In the genomic region with DNA sequence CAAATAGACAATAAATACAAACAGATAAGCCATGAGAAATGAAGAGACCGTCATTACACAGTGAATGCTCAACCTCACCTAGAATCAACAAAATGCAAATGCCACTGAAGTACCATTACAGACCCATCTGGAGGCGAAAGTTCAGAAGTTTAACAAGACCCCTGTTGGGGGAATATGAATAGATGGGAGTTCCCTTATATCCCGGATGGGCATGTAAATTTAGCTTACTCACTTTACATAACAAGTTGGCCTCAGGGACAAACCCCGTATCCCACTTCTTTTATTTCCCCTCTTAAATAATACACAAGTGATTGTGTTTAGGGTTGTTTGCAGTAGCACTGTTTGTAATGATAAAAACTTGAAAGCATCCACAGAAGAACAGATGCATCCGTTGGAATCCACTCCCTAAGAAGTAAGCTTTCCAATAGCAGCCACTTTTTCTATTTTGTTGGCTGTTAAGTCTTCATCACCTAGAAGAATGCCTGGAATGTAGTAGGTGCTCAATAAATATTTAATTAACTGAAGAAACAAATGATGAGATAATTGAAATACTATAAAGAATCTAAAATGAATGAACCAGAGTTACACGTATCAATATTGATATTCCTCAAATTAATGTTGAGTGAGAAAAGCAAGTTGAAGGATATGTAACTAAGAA, we compare ENCODE assay signal across 1 cellular context.
TF ChIP-seq lines count a peak whose summit lies in the region.

No MANE protein-coding gene starts in this region.

TF ChIP-seq in GM23338, 12 proteins besides CTCF, POLR2A, EP300 and RAD21:
- TF ChIP-seq, protein P1, sequence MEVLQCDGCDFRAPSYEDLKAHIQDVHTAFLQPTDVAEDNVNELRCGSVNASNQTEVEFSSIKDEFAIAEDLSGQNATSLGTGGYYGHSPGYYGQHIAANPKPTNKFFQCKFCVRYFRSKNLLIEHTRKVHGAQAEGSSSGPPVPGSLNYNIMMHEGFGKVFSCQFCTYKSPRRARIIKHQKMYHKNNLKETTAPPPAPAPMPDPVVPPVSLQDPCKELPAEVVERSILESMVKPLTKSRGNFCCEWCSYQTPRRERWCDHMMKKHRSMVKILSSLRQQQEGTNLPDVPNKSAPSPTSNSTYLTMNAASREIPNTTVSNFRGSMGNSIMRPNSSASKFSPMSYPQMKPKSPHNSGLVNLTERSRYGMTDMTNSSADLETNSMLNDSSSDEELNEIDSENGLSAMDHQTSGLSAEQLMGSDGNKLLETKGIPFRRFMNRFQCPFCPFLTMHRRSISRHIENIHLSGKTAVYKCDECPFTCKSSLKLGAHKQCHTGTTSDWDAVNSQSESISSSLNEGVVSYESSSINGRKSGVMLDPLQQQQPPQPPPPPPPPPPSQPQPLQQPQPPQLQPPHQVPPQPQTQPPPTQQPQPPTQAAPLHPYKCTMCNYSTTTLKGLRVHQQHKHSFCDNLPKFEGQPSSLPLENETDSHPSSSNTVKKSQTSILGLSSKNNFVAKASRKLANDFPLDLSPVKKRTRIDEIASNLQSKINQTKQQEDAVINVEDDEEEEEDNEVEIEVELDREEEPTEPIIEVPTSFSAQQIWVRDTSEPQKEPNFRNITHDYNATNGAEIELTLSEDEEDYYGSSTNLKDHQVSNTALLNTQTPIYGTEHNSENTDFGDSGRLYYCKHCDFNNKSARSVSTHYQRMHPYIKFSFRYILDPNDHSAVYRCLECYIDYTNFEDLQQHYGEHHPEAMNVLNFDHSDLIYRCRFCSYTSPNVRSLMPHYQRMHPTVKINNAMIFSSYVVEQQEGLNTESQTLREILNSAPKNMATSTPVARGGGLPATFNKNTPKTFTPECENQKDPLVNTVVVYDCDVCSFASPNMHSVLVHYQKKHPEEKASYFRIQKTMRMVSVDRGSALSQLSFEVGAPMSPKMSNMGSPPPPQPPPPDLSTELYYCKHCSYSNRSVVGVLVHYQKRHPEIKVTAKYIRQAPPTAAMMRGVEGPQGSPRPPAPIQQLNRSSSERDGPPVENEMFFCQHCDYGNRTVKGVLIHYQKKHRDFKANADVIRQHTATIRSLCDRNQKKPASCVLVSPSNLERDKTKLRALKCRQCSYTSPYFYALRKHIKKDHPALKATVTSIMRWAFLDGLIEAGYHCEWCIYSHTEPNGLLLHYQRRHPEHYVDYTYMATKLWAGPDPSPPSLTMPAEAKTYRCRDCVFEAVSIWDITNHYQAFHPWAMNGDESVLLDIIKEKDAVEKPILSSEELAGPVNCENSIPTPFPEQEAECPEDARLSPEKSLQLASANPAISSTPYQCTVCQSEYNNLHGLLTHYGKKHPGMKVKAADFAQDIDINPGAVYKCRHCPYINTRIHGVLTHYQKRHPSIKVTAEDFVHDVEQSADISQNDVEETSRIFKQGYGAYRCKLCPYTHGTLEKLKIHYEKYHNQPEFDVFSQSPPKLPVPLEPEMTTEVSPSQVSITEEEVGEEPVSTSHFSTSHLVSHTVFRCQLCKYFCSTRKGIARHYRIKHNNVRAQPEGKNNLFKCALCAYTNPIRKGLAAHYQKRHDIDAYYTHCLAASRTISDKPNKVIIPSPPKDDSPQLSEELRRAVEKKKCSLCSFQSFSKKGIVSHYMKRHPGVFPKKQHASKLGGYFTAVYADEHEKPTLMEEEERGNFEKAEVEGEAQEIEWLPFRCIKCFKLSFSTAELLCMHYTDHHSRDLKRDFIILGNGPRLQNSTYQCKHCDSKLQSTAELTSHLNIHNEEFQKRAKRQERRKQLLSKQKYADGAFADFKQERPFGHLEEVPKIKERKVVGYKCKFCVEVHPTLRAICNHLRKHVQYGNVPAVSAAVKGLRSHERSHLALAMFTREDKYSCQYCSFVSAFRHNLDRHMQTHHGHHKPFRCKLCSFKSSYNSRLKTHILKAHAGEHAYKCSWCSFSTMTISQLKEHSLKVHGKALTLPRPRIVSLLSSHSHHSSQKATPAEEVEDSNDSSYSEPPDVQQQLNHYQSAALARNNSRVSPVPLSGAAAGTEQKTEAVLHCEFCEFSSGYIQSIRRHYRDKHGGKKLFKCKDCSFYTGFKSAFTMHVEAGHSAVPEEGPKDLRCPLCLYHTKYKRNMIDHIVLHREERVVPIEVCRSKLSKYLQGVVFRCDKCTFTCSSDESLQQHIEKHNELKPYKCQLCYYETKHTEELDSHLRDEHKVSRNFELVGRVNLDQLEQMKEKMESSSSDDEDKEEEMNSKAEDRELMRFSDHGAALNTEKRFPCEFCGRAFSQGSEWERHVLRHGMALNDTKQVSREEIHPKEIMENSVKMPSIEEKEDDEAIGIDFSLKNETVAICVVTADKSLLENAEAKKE (CRISPR knock-in tag; IDR thresholded peaks at IDR 0.05) = no peak
- TF ChIP-seq POLR2AphosphoS5 (IDR thresholded peaks at IDR 0.05; ENCODE audit: low read depth) = peak; percentile 75
- TF ChIP-seq EZH2phosphoT487 (IDR thresholded peaks at IDR 0.05; ENCODE audit: unreplicated experiment) = no peak
- TF ChIP-seq STAT1 (IDR thresholded peaks at IDR 0.05; ENCODE audit: unreplicated experiment) = no peak
- TF ChIP-seq, protein P2, sequence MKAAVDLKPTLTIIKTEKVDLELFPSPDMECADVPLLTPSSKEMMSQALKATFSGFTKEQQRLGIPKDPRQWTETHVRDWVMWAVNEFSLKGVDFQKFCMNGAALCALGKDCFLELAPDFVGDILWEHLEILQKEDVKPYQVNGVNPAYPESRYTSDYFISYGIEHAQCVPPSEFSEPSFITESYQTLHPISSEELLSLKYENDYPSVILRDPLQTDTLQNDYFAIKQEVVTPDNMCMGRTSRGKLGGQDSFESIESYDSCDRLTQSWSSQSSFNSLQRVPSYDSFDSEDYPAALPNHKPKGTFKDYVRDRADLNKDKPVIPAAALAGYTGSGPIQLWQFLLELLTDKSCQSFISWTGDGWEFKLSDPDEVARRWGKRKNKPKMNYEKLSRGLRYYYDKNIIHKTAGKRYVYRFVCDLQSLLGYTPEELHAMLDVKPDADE (IDR thresholded peaks at IDR 0.05) = 0 out of 2 replicates have a peak, but pooled peaks have one; percentile 12
- TF ChIP-seq NANOG (IDR thresholded peaks at IDR 0.05; ENCODE audit: borderline replicate concordance) = peak; percentile 72
